ENCODE assay signal across 13 cellular contexts in the genomic region with DNA sequence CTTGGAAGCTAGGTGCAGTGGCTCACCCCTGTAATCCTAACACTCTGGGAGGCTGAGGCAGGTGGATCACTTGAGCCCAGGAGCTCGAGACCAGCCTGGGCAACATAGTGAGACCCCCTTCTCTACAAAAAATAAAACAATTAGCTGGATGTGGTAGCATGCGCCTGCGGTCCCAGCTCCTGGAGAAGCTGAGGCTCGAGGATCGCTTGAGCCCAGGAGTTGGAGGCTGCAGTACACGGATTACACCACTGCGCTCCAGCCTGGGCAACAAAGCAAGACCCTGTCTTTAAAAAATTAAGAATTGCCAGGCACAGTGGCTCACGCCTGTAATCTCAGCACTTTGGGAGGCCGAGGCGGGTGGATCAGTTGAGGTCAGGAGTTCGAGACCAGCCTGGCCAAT. TPM values are rescaled to one million over a fixed set of nuclear protein-coding genes. Genes with fewer than 3 reads are reported as not detected.
A peak's percentile ranks its signal among the peaks of the same experiment; 100 is the strongest.
DNase-seq lines count a peak whose midpoint lies in the region; ATAC-seq, FAIRE-seq and TF ChIP-seq lines count a peak whose summit lies in the region.
"Not testable (repeated sequence)": the region's sequence is repeated elsewhere in the genome, so short reads cannot be mapped to it uniquely, and the experiment has no call there.
"Had no signal": no experiment of that assay in that cellular context is flagged by ENCODE, and none has a peak within 500 bp of the region (broad histone marks: within the 10 kb centered on the region; RNA-seq: fewer than 3 reads in every experiment).

No MANE protein-coding gene starts in this region.

- not testable (repeated sequence) for BruUV-seq in HCT116 (replicated peaks; lab: Mats Ljungman, UMichigan); HepG2 (replicated peaks; lab: Mats Ljungman, UMichigan)

- H3K27ac ChIP-seq in HCT116 (ENCODE audit: low read depth, low read length); endodermal cell (ENCODE audit: low read depth, low read length); HepG2 (ENCODE audit: extremely low read length, insufficient read depth, low read length): not testable (repeated sequence)

- DNase-seq in HCT116 (ENCODE audit: low read depth, low spot score); T-helper 17 cell; activated naive CD4-positive, alpha-beta T cell treated with anti-CD3 and anti-CD28 coated beads, Interleukin-2, amount 10 ng/mL, durations not matched to agents 7 days and 5 days; endodermal cell; HepG2 (ENCODE audit: low spot score); type B pancreatic cell (ENCODE audit: extremely low spot score, unreplicated experiment): not testable (repeated sequence)

- CTCF ChIA-PET in HCT116 (lab: Charles Lee), result interaction anchor here (1.3 kb wide), 1 partner anchor 9 kb away, joined by 6 read pairs; no protein-coding TSS in a partner anchor
- CTCF ChIA-PET in activated naive CD4-positive, alpha-beta T cell treated with anti-CD3 and anti-CD28 coated beads, Interleukin-2, amount 10 ng/mL, durations not matched to agents 7 days and 5 days (lab: Charles Lee), result interaction anchor here (1.0 to 5.9 kb wide), 2 partner anchors 8 to 9 kb away, joined by 3 to 56 read pairs; no protein-coding TSS in a partner anchor
- CTCF ChIA-PET in HepG2 (lab: Yijun Ruan, JAX; ENCODE audit: low intra/inter-chr PET ratio, low total read pairs), result not testable (repeated sequence)

- H3K36me3 Mint-ChIP-seq in T-helper 17 cell (ENCODE audit: low read depth); type B pancreatic cell: not testable (repeated sequence)
- H3K36me3 Mint-ChIP-seq in activated naive CD4-positive, alpha-beta T cell treated with anti-CD3 and anti-CD28 coated beads, Interleukin-2, amount 10 ng/mL, durations not matched to agents 7 days and 5 days, result peaks cover 58% of the 10 kb centered on the region
- peaks cover 33% of the 10 kb centered on the region for H3K36me3 Mint-ChIP-seq in endodermal cell (ENCODE audit: low read depth)

- ATAC-seq in HCT116, result 0 out of 2 replicates have a peak, but pooled peaks have one; percentile 30
- ATAC-seq in T-helper 17 cell, HepG2: not testable (repeated sequence)

- RAD21 ChIA-PET in HCT116 (lab: Charles Lee; ENCODE audit: low non-redundant PET in 1 of 2, low total read pairs in 2 of 2, uncharacterized antibody in 2 of 2, unreplicated experiment in 2 of 2), result not testable (repeated sequence)

- H3K4me3 Mint-ChIP-seq in T-helper 17 cell, result peak overlapping the region; percentile 69
- H3K4me3 Mint-ChIP-seq in activated naive CD4-positive, alpha-beta T cell treated with anti-CD3 and anti-CD28 coated beads, Interleukin-2, amount 10 ng/mL, durations not matched to agents 7 days and 5 days; endodermal cell; type B pancreatic cell: not testable (repeated sequence)

- H3K27me3 ChIP-seq in HCT116 (ENCODE audit: insufficient read depth, low read length); endodermal cell (ENCODE audit: control insufficient read depth, insufficient read depth, low read length, poor library complexity, severe bottlenecking); HepG2 (ENCODE audit: control insufficient read depth in 1 of 2, insufficient read depth in 2 of 2, low read length in 2 of 2): not testable (repeated sequence)

- intact Hi-C loops in HCT116 (cut with micrococcal nuclease); HepG2 (cut with micrococcal nuclease; ENCODE audit: unreplicated experiment): not testable (repeated sequence)

- not testable (repeated sequence) for H3K27me3 Mint-ChIP-seq in T-helper 17 cell
- peaks cover 13% of the 10 kb centered on the region for H3K27me3 Mint-ChIP-seq in activated naive CD4-positive, alpha-beta T cell treated with anti-CD3 and anti-CD28 coated beads, Interleukin-2, amount 10 ng/mL, durations not matched to agents 7 days and 5 days
- H3K27me3 Mint-ChIP-seq in endodermal cell (ENCODE audit: insufficient read depth), result peaks cover 17% of the 10 kb centered on the region
- H3K27me3 Mint-ChIP-seq in type B pancreatic cell, result peaks cover 11% of the 10 kb centered on the region

- not testable (repeated sequence) for H3K9ac ChIP-seq in HCT116 (ENCODE audit: low read length); endodermal cell (ENCODE audit: extremely low read depth, low read length, poor library complexity, severe bottlenecking); HepG2 (ENCODE audit: insufficient read depth, low read depth, low read length)

- not testable (repeated sequence) for H3K27ac Mint-ChIP-seq in T-helper 17 cell, endodermal cell, type B pancreatic cell
- peak overlapping the region; percentile 28 for H3K27ac Mint-ChIP-seq in activated naive CD4-positive, alpha-beta T cell treated with anti-CD3 and anti-CD28 coated beads, Interleukin-2, amount 10 ng/mL, durations not matched to agents 7 days and 5 days

- POLR2A ChIA-PET in HCT116 (lab: Charles Lee), result not testable (repeated sequence)
- POLR2A ChIA-PET in HepG2 (lab: Yijun Ruan, JAX), result interaction anchor here (1.6 kb wide), 1 partner anchor 8 kb away, joined by 3 read pairs; no protein-coding TSS in a partner anchor

- not testable (repeated sequence) for TF ChIP-seq POLR2A in HCT116 (IDR thresholded peaks at IDR 0.05; ENCODE audit: borderline replicate concordance, extremely low read depth, insufficient read depth, insufficient read length); HepG2 (IDR thresholded peaks at IDR 0.05; ENCODE audit: insufficient read depth in 1 of 2, low read depth in 2 of 2, low read length in 2 of 2)

- H3K4me3 ChIP-seq in HCT116 (replicated peaks in 1 of 2; ENCODE audit: low read depth in 1 of 2, low read length in 2 of 2); endodermal cell (ENCODE audit: low read length); HepG2 (replicated peaks in 1 of 3; ENCODE audit: insufficient read depth in 1 of 3, low read depth in 2 of 3, low read length in 3 of 3): not testable (repeated sequence)

- H3K4me1 Mint-ChIP-seq in T-helper 17 cell, result peaks cover 21% of the 10 kb centered on the region
- not testable (repeated sequence) for H3K4me1 Mint-ChIP-seq in activated naive CD4-positive, alpha-beta T cell treated with anti-CD3 and anti-CD28 coated beads, Interleukin-2, amount 10 ng/mL, durations not matched to agents 7 days and 5 days; endodermal cell; type B pancreatic cell (ENCODE audit: unreplicated experiment)

- not testable (repeated sequence) for H3K4me2 ChIP-seq in HCT116 (ENCODE audit: low read length); HepG2 (ENCODE audit: low read depth, low read length)

- H3K9me3 ChIP-seq in HCT116 (ENCODE audit: control insufficient read depth in 1 of 2, insufficient read depth in 1 of 2, low read depth in 1 of 2, low read length in 2 of 2); T-helper 17 cell (ENCODE audit: control insufficient read depth, low read length, poor library complexity, severe bottlenecking); endodermal cell (ENCODE audit: control insufficient read depth, low read length); HepG2 (ENCODE audit: low read length): not testable (repeated sequence)

- H3K9me3 Mint-ChIP-seq in activated naive CD4-positive, alpha-beta T cell treated with anti-CD3 and anti-CD28 coated beads, Interleukin-2, amount 10 ng/mL, durations not matched to agents 7 days and 5 days; endodermal cell; type B pancreatic cell: not testable (repeated sequence)

- FAIRE-seq in HepG2 (lab: Jason Lieb, UNC), result not testable (repeated sequence)

- not testable (repeated sequence) for H3K9me2 ChIP-seq in HCT116 (ENCODE audit: insufficient read depth)

- not testable (repeated sequence) for H2AFZ ChIP-seq in HCT116 (ENCODE audit: low read depth, low read length, poor library complexity, severe bottlenecking); HepG2 (ENCODE audit: low read length)

- TF ChIP-seq EP300 in HepG2 (IDR thresholded peaks at IDR 0.05; ENCODE audit: low read depth in 2 of 2, low read length in 2 of 2); HepG2 (CRISPR knock-in tag; IDR thresholded peaks at IDR 0.05; ENCODE audit: borderline replicate concordance): not testable (repeated sequence)

- H3K4me1 ChIP-seq in HCT116 (ENCODE audit: control insufficient read depth in 1 of 2, insufficient read depth in 2 of 2, low read length in 2 of 2); endodermal cell (ENCODE audit: control insufficient read depth, insufficient read depth, low read length); HepG2 (ENCODE audit: insufficient read depth, low read length): not testable (repeated sequence)

- WGBS in endodermal cell (ENCODE audit: insufficient coverage in 1 of 2, insufficient read length in 1 of 2), 2 experiments, result 86 to 96% methylated on average over 11 of the region's 11 CpGs
- 96% methylated on average over 10 of the region's 11 CpGs for WGBS in HepG2 (ENCODE audit: low lambda C conversion rate)

- not testable (repeated sequence) for H3K36me3 ChIP-seq in HCT116 (ENCODE audit: control insufficient read depth in 1 of 2, insufficient read depth in 2 of 2, low read length in 2 of 2); endodermal cell (ENCODE audit: control insufficient read depth, insufficient read depth, low read length); HepG2 (replicated peaks in 1 of 2; ENCODE audit: control insufficient read depth in 1 of 2, insufficient read depth in 2 of 2, low read length in 2 of 2)

- TF ChIP-seq RAD21 in HCT116 (IDR thresholded peaks at IDR 0.05; ENCODE audit: low read depth); HepG2 (CRISPR knock-in tag; IDR thresholded peaks at IDR 0.05): not testable (repeated sequence)

- not testable (repeated sequence) for TF ChIP-seq CTCF in HCT116 (IDR thresholded peaks at IDR 0.05 in 2 of 3, conservative IDR thresholded peaks at IDR 0.05 in 1 of 3; ENCODE audit: borderline replicate concordance in 1 of 3, insufficient read depth in 1 of 3, low read depth in 2 of 3, low read length in 2 of 3); HepG2 (CRISPR knock-in tag; IDR thresholded peaks at IDR 0.05)
- peak; percentile 30 for TF ChIP-seq CTCF in endodermal cell (conservative IDR thresholded peaks at IDR 0.05)
- TF ChIP-seq CTCF in type B pancreatic cell (conservative IDR thresholded peaks at IDR 0.05), result peak; percentile 48

- not testable (repeated sequence) for H3K79me2 ChIP-seq in HCT116 (ENCODE audit: insufficient read depth, low read length); HepG2 (ENCODE audit: insufficient read depth, low read length)

- in situ Hi-C loops in HepG2 (cut with HindIII; ENCODE audit: extremely low pct_ligation_motif_present, low pct_unique_long_range_greater_than_20kb), result loop anchor here (25.0 kb wide), 1 partner anchor 289 kb away; a partner anchor contains a TSS

- H4K20me1 ChIP-seq in HCT116 (ENCODE audit: insufficient read depth); HepG2 (ENCODE audit: insufficient read depth, low read length): not testable (repeated sequence)

RNA-seq across cellular contexts. Expression of a gene that starts 10.9 kb away (rescaled TPM):
- total RNA-seq in HCT116 (2021; ENCODE audit: unreplicated experiment) (3.3 TPM), T-helper 17 cell (not detected), endodermal cell (1 to 10 TPM; 1.3 to 4.9 TPM), HepG2 (2016; rRNA removed; fragmentation: Illumina TruSeq; extraction: Trizol) (2.4 and 2.5 TPM in 2 replicates), type B pancreatic cell (ENCODE audit: low replicate concordance) (0.83 and 8.1 TPM in 2 replicates)
- polyA plus RNA-seq in HCT116 (2012), result 1.3 and 2.6 TPM in 2 replicates
- polyA plus RNA-seq in endodermal cell (2013, experiment 1 of 2), result 7.6 TPM
- polyA plus RNA-seq in endodermal cell (2013, experiment 2 of 2), result 5.2 TPM
- total RNA-seq in HepG2 (2016; cell fraction: cytosol; rRNA removed; fragmentation: Illumina TruSeq; extraction: Trizol; ENCODE audit: low read depth), result 0.20 and 0.26 TPM in 2 replicates
- 1.6 and 3.8 TPM in 2 replicates for total RNA-seq in HepG2 (2016; cell fraction: insoluble cytoplasmic fraction; rRNA removed; fragmentation: Illumina TruSeq; extraction: Trizol)
- total RNA-seq in HepG2 (2016; cell fraction: membrane; rRNA removed; fragmentation: Illumina TruSeq; extraction: Trizol), result 0.87 and 1.2 TPM in 2 replicates
- total RNA-seq in HepG2 (2016; cell fraction: nucleus; rRNA removed; fragmentation: Illumina TruSeq; extraction: Trizol), result 1.1 and 2.3 TPM in 2 replicates
- 0.79 and 1.0 TPM in 2 replicates for polyA plus RNA-seq in HepG2 (2011; rRNA removed)
- polyA plus RNA-seq in HepG2 (2011; cell fraction: cytosol; rRNA removed), result 0.29 and 0.46 TPM in 2 replicates
- polyA plus RNA-seq in HepG2 (2011; cell fraction: nucleus; rRNA removed), result 2.5 and 3.9 TPM in 2 replicates
- polyA plus RNA-seq in HepG2 (2012), result 2.2 and 2.4 TPM in 2 replicates
- polyA plus RNA-seq in HepG2 (2016; cell fraction: cytosol; fragmentation: Illumina TruSeq; extraction: Trizol; ENCODE audit: low read depth), result 0.37 and 0.50 TPM in 2 replicates
- polyA plus RNA-seq in HepG2 (2016; cell fraction: insoluble cytoplasmic fraction; fragmentation: Illumina TruSeq; extraction: Trizol; ENCODE audit: low read depth), result 4.3 and 4.7 TPM in 2 replicates
- 0.80 and 1.7 TPM in 2 replicates for polyA plus RNA-seq in HepG2 (2016; cell fraction: membrane; fragmentation: Illumina TruSeq; extraction: Trizol; ENCODE audit: low read depth)
- 10.3 and 11.9 TPM in 2 replicates for polyA plus RNA-seq in HepG2 (2016; cell fraction: nucleus; fragmentation: Illumina TruSeq; extraction: Trizol; ENCODE audit: insufficient read depth, low read depth)
- 0.62 TPM in 1 of 2 replicates, not detected in the other for polyA minus RNA-seq in HepG2 (2011; rRNA and poly(A)+ RNA removed; ENCODE audit: low replicate concordance)
- not detected in 2 replicates for polyA minus RNA-seq in HepG2 (2011; cell fraction: cytosol; rRNA and poly(A)+ RNA removed)
- polyA minus RNA-seq in HepG2 (2011; cell fraction: nucleus; rRNA and poly(A)+ RNA removed), result 0.25 and 0.39 TPM in 2 replicates
- total RNA-seq: CD8-positive, alpha-beta memory T cell had no signal
- polyA plus RNA-seq: CD14-positive monocyte; CD8-positive, alpha-beta memory T cell had no signal

RNA-seq across cellular contexts. Expression of a gene that starts 19.4 kb away (rescaled TPM):
- total RNA-seq in HCT116 (2021; ENCODE audit: unreplicated experiment) (18.3 TPM), T-helper 17 cell (10 to 100 TPM; 39.6 to 51.6 TPM), endodermal cell (10 to 100 TPM; 10.3 to 10.8 TPM), HepG2 (2016; rRNA removed; fragmentation: Illumina TruSeq; extraction: Trizol) (3.4 and 8.1 TPM in 2 replicates), type B pancreatic cell (ENCODE audit: low replicate concordance) (0.95 and 2.8 TPM in 2 replicates)
- 13.6 and 17.7 TPM in 2 replicates for polyA plus RNA-seq in HCT116 (2012)
- 4.4 TPM for polyA plus RNA-seq in endodermal cell (2013, experiment 1 of 2)
- 4.1 TPM for polyA plus RNA-seq in endodermal cell (2013, experiment 2 of 2)
- total RNA-seq in HepG2 (2016; cell fraction: cytosol; rRNA removed; fragmentation: Illumina TruSeq; extraction: Trizol; ENCODE audit: low read depth), result 1.0 and 1.4 TPM in 2 replicates
- 3.0 and 8.3 TPM in 2 replicates for total RNA-seq in HepG2 (2016; cell fraction: insoluble cytoplasmic fraction; rRNA removed; fragmentation: Illumina TruSeq; extraction: Trizol)
- total RNA-seq in HepG2 (2016; cell fraction: membrane; rRNA removed; fragmentation: Illumina TruSeq; extraction: Trizol), result 2.5 and 2.7 TPM in 2 replicates
- total RNA-seq in HepG2 (2016; cell fraction: nucleus; rRNA removed; fragmentation: Illumina TruSeq; extraction: Trizol), result 6.3 and 7.8 TPM in 2 replicates
- 3.5 and 5.4 TPM in 2 replicates for polyA plus RNA-seq in HepG2 (2011; rRNA removed)
- 3.1 and 3.5 TPM in 2 replicates for polyA plus RNA-seq in HepG2 (2011; cell fraction: cytosol; rRNA removed)
- 2.7 and 3.5 TPM in 2 replicates for polyA plus RNA-seq in HepG2 (2011; cell fraction: nucleus; rRNA removed)
- 1.8 and 3.6 TPM in 2 replicates for polyA plus RNA-seq in HepG2 (2012)
- polyA plus RNA-seq in HepG2 (2016; cell fraction: cytosol; fragmentation: Illumina TruSeq; extraction: Trizol; ENCODE audit: low read depth), result 0.75 and 0.87 TPM in 2 replicates
- 2.7 and 3.1 TPM in 2 replicates for polyA plus RNA-seq in HepG2 (2016; cell fraction: insoluble cytoplasmic fraction; fragmentation: Illumina TruSeq; extraction: Trizol; ENCODE audit: low read depth)
- 1.7 and 2.1 TPM in 2 replicates for polyA plus RNA-seq in HepG2 (2016; cell fraction: membrane; fragmentation: Illumina TruSeq; extraction: Trizol; ENCODE audit: low read depth)
- 10.9 and 11.1 TPM in 2 replicates for polyA plus RNA-seq in HepG2 (2016; cell fraction: nucleus; fragmentation: Illumina TruSeq; extraction: Trizol; ENCODE audit: insufficient read depth, low read depth)
- 5.4 and 21.7 TPM in 2 replicates for polyA minus RNA-seq in HepG2 (2011; rRNA and poly(A)+ RNA removed; ENCODE audit: low replicate concordance)
- polyA minus RNA-seq in HepG2 (2011; cell fraction: cytosol; rRNA and poly(A)+ RNA removed), result 1.9 and 2.9 TPM in 2 replicates
- 1.1 and 1.3 TPM in 2 replicates for polyA minus RNA-seq in HepG2 (2011; cell fraction: nucleus; rRNA and poly(A)+ RNA removed)

RNA-seq across cellular contexts. Expression of a gene that starts 21.6 kb away (rescaled TPM):
- 5.2 TPM for total RNA-seq in HCT116 (2021; ENCODE audit: unreplicated experiment)
- 3.8 and 5.6 TPM in 2 replicates for polyA plus RNA-seq in HCT116 (2012)
- 1 to 10 TPM in 1 of 2 donors, under 1 TPM in 1; 0.65 to 1.3 TPM for total RNA-seq in T-helper 17 cell
- 1 to 10 TPM in 1 of 2 donors, under 1 TPM in 1; 0.73 to 1.4 TPM for total RNA-seq in endodermal cell
- 1.9 TPM for polyA plus RNA-seq in endodermal cell (2013, experiment 1 of 2)
- polyA plus RNA-seq in endodermal cell (2013, experiment 2 of 2), result 1.8 TPM
- total RNA-seq in HepG2 (2016; rRNA removed; fragmentation: Illumina TruSeq; extraction: Trizol), result 5.2 and 5.4 TPM in 2 replicates
- 2.1 and 3.4 TPM in 2 replicates for total RNA-seq in HepG2 (2016; cell fraction: cytosol; rRNA removed; fragmentation: Illumina TruSeq; extraction: Trizol; ENCODE audit: low read depth)
- 3.9 and 5.8 TPM in 2 replicates for total RNA-seq in HepG2 (2016; cell fraction: insoluble cytoplasmic fraction; rRNA removed; fragmentation: Illumina TruSeq; extraction: Trizol)
- 2.8 and 4.8 TPM in 2 replicates for total RNA-seq in HepG2 (2016; cell fraction: membrane; rRNA removed; fragmentation: Illumina TruSeq; extraction: Trizol)
- total RNA-seq in HepG2 (2016; cell fraction: nucleus; rRNA removed; fragmentation: Illumina TruSeq; extraction: Trizol), result 3.2 and 5.3 TPM in 2 replicates
- polyA plus RNA-seq in HepG2 (2011; rRNA removed), result 2.5 and 3.4 TPM in 2 replicates
- 1.6 and 2.3 TPM in 2 replicates for polyA plus RNA-seq in HepG2 (2011; cell fraction: cytosol; rRNA removed)
- 13.3 and 13.7 TPM in 2 replicates for polyA plus RNA-seq in HepG2 (2011; cell fraction: nucleus; rRNA removed)
- polyA plus RNA-seq in HepG2 (2012), result 5.5 and 5.6 TPM in 2 replicates
- 2.9 and 4.0 TPM in 2 replicates for polyA plus RNA-seq in HepG2 (2016; cell fraction: cytosol; fragmentation: Illumina TruSeq; extraction: Trizol; ENCODE audit: low read depth)
- 7.1 and 9.0 TPM in 2 replicates for polyA plus RNA-seq in HepG2 (2016; cell fraction: insoluble cytoplasmic fraction; fragmentation: Illumina TruSeq; extraction: Trizol; ENCODE audit: low read depth)
- polyA plus RNA-seq in HepG2 (2016; cell fraction: membrane; fragmentation: Illumina TruSeq; extraction: Trizol; ENCODE audit: low read depth), result 3.4 and 4.4 TPM in 2 replicates
- polyA plus RNA-seq in HepG2 (2016; cell fraction: nucleus; fragmentation: Illumina TruSeq; extraction: Trizol; ENCODE audit: insufficient read depth, low read depth), result 11.3 and 12.7 TPM in 2 replicates
- 0.12 and 1.1 TPM in 2 replicates for polyA minus RNA-seq in HepG2 (2011; rRNA and poly(A)+ RNA removed; ENCODE audit: low replicate concordance)
- 0.79 and 1.1 TPM in 2 replicates for polyA minus RNA-seq in HepG2 (2011; cell fraction: cytosol; rRNA and poly(A)+ RNA removed)
- 1.1 and 1.3 TPM in 2 replicates for polyA minus RNA-seq in HepG2 (2011; cell fraction: nucleus; rRNA and poly(A)+ RNA removed)
- total RNA-seq in type B pancreatic cell (ENCODE audit: low replicate concordance), result 3.1 and 3.6 TPM in 2 replicates

RNA-seq across cellular contexts. Expression of a gene that starts 23.0 kb away (rescaled TPM):
- total RNA-seq in HCT116 (2021; ENCODE audit: unreplicated experiment), result not detected
- polyA plus RNA-seq in HCT116 (2012), result not detected in 2 replicates
- not detected for total RNA-seq in T-helper 17 cell
- total RNA-seq in endodermal cell, result not detected
- polyA plus RNA-seq in endodermal cell (2013, experiment 1 of 2), result not detected
- not detected for polyA plus RNA-seq in endodermal cell (2013, experiment 2 of 2)
- total RNA-seq in HepG2 (2016; rRNA removed; fragmentation: Illumina TruSeq; extraction: Trizol), result not detected in 2 replicates
- total RNA-seq in HepG2 (2016; cell fraction: cytosol; rRNA removed; fragmentation: Illumina TruSeq; extraction: Trizol; ENCODE audit: low read depth), result not detected in 2 replicates
- not detected in 2 replicates for total RNA-seq in HepG2 (2016; cell fraction: insoluble cytoplasmic fraction; rRNA removed; fragmentation: Illumina TruSeq; extraction: Trizol)
- not detected in 2 replicates for total RNA-seq in HepG2 (2016; cell fraction: membrane; rRNA removed; fragmentation: Illumina TruSeq; extraction: Trizol)
- not detected in 2 replicates for total RNA-seq in HepG2 (2016; cell fraction: nucleus; rRNA removed; fragmentation: Illumina TruSeq; extraction: Trizol)
- polyA plus RNA-seq in HepG2 (2011; rRNA removed), result not detected in 2 replicates
- not detected in 2 replicates for polyA plus RNA-seq in HepG2 (2011; cell fraction: cytosol; rRNA removed)
- not detected in 2 replicates for polyA plus RNA-seq in HepG2 (2011; cell fraction: nucleus; rRNA removed)
- not detected in 2 replicates for polyA plus RNA-seq in HepG2 (2012)
- polyA plus RNA-seq in HepG2 (2016; cell fraction: cytosol; fragmentation: Illumina TruSeq; extraction: Trizol; ENCODE audit: low read depth), result not detected in 2 replicates
- polyA plus RNA-seq in HepG2 (2016; cell fraction: insoluble cytoplasmic fraction; fragmentation: Illumina TruSeq; extraction: Trizol; ENCODE audit: low read depth), result not detected in 2 replicates
- not detected in 2 replicates for polyA plus RNA-seq in HepG2 (2016; cell fraction: membrane; fragmentation: Illumina TruSeq; extraction: Trizol; ENCODE audit: low read depth)
- polyA plus RNA-seq in HepG2 (2016; cell fraction: nucleus; fragmentation: Illumina TruSeq; extraction: Trizol; ENCODE audit: insufficient read depth, low read depth), result not detected in 2 replicates
- polyA minus RNA-seq in HepG2 (2011; rRNA and poly(A)+ RNA removed; ENCODE audit: low replicate concordance), result not detected in 2 replicates
- not detected in 2 replicates for polyA minus RNA-seq in HepG2 (2011; cell fraction: cytosol; rRNA and poly(A)+ RNA removed)
- not detected in 2 replicates for polyA minus RNA-seq in HepG2 (2011; cell fraction: nucleus; rRNA and poly(A)+ RNA removed)
- total RNA-seq in type B pancreatic cell (ENCODE audit: low replicate concordance), result not detected in 2 replicates
- total RNA-seq: CD4-positive, alpha-beta T cell; CD8-positive, alpha-beta memory T cell; GM23338; H4; H9 had no signal
- polyA plus RNA-seq: A549; CD14-positive monocyte; CD8-positive, alpha-beta memory T cell; GM23338 had no signal

RNA-seq across cellular contexts. Expression of a gene that starts 34.6 kb away (rescaled TPM):
- total RNA-seq in HCT116 (2021; ENCODE audit: unreplicated experiment) (not detected), T-helper 17 cell (under 1 TPM; 0.22 to 0.31 TPM), endodermal cell (1 to 10 TPM in 1 of 2 donors, under 1 TPM in 1; 0.73 to 1.1 TPM), HepG2 (2016; rRNA removed; fragmentation: Illumina TruSeq; extraction: Trizol) (0.11 TPM in 1 of 2 replicates, not detected in the other), type B pancreatic cell (ENCODE audit: low replicate concordance) (not detected in 2 replicates)
- polyA plus RNA-seq in HCT116 (2012), result not detected in 2 replicates
- not detected for polyA plus RNA-seq in endodermal cell (2013, experiment 1 of 2)
- polyA plus RNA-seq in endodermal cell (2013, experiment 2 of 2), result not detected
- total RNA-seq in HepG2 (2016; cell fraction: cytosol; rRNA removed; fragmentation: Illumina TruSeq; extraction: Trizol; ENCODE audit: low read depth), result not detected in 2 replicates
- total RNA-seq in HepG2 (2016; cell fraction: insoluble cytoplasmic fraction; rRNA removed; fragmentation: Illumina TruSeq; extraction: Trizol), result not detected in 2 replicates
- not detected in 2 replicates for total RNA-seq in HepG2 (2016; cell fraction: membrane; rRNA removed; fragmentation: Illumina TruSeq; extraction: Trizol)
- total RNA-seq in HepG2 (2016; cell fraction: nucleus; rRNA removed; fragmentation: Illumina TruSeq; extraction: Trizol), result 0.66 TPM in 1 of 2 replicates, not detected in the other
- 0.32 and 0.69 TPM in 2 replicates for polyA plus RNA-seq in HepG2 (2011; rRNA removed)
- polyA plus RNA-seq in HepG2 (2011; cell fraction: cytosol; rRNA removed), result 0.22 and 0.56 TPM in 2 replicates
- 3.7 and 5.8 TPM in 2 replicates for polyA plus RNA-seq in HepG2 (2011; cell fraction: nucleus; rRNA removed)
- 0.12 and 0.36 TPM in 2 replicates for polyA plus RNA-seq in HepG2 (2012)
- not detected in 2 replicates for polyA plus RNA-seq in HepG2 (2016; cell fraction: cytosol; fragmentation: Illumina TruSeq; extraction: Trizol; ENCODE audit: low read depth)
- polyA plus RNA-seq in HepG2 (2016; cell fraction: insoluble cytoplasmic fraction; fragmentation: Illumina TruSeq; extraction: Trizol; ENCODE audit: low read depth), result not detected in 2 replicates
- not detected in 2 replicates for polyA plus RNA-seq in HepG2 (2016; cell fraction: membrane; fragmentation: Illumina TruSeq; extraction: Trizol; ENCODE audit: low read depth)
- not detected in 2 replicates for polyA plus RNA-seq in HepG2 (2016; cell fraction: nucleus; fragmentation: Illumina TruSeq; extraction: Trizol; ENCODE audit: insufficient read depth, low read depth)
- polyA minus RNA-seq in HepG2 (2011; rRNA and poly(A)+ RNA removed; ENCODE audit: low replicate concordance), result 0.21 and 0.56 TPM in 2 replicates
- 0.40 TPM in 1 of 2 replicates, not detected in the other for polyA minus RNA-seq in HepG2 (2011; cell fraction: cytosol; rRNA and poly(A)+ RNA removed)
- polyA minus RNA-seq in HepG2 (2011; cell fraction: nucleus; rRNA and poly(A)+ RNA removed), result 1.0 and 1.1 TPM in 2 replicates
- total RNA-seq: CD4-positive, alpha-beta T cell; GM23338; H4 had no signal
- polyA plus RNA-seq: A549; CD14-positive monocyte; CD8-positive, alpha-beta memory T cell; GM23338 had no signal
